In the genomic region with DNA sequence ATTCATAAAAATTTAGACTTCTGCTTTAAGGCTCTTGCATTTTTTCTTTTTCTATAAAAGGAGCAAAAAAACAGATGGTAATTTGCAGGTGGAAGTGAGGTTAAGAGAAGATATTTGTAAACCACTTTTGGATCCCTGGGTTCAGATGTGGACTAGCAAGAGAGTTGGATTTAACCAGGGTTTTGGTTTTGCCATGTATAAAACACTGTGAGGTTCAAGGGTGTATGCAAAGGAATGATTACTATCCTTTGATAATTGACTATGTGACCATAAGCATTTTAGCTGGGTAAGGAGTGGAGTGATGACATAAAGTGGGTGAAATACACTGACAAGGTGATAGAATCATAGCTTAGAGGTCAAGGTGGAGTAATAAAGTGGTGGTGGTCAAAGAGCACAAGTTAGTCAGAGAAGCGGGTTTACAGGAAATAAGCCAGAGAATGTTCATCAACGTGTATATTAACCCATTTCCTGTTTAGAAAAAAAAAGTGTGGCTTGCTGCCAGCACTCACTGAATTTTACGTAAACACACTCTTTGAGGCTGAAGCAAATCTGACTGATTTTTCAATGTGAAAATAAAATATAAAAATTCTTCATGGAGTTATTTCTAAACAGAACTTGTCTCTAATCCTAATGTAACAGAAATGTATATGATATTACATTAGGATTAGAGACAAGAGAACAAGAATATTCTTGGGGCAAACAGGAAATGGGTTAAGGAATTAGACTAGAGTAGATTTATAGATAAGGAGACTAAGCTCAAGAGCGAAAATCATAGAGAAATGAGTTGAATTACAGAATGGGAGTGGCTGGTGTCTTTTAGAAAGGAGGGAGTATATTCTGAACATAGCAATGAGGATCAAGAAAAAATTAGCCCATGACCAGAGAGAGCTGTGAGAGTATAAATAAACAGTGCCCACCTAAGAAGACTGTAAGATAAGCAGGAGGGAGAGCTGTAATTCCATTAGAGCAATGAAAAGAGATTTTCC, we compare ENCODE assay signal across 8 cellular contexts.
DNase-seq lines count a peak whose midpoint lies in the region; ATAC-seq and TF ChIP-seq lines count a peak whose summit lies in the region.

No MANE protein-coding gene starts in this region.

- peak overlapping the region; percentile 68 for H3K27ac Mint-ChIP-seq in activated CD4-positive, alpha-beta T cell treated with anti-CD3 and anti-CD28 coated beads, Interleukin-2, amount 10 ng/mL, durations not matched to agents 24 days and 14 days

- H3K27ac ChIP-seq in OCI-LY1 (ENCODE audit: low read depth, low read length, poor library complexity, severe bottlenecking), result peak overlapping the region; percentile 81

- no peaks in the 10 kb centered on the region for H3K79me2 ChIP-seq in OCI-LY1 (ENCODE audit: insufficient read depth, low read length)

- H3K4me3 ChIP-seq in OCI-LY1 (ENCODE audit: low read depth, low read length, poor library complexity, severe bottlenecking) (peak overlapping the region; percentile 17), epithelial cell of esophagus (ENCODE audit: low read length) (no peak overlapping the region), MG63 (no peak overlapping the region)

- intact Hi-C loops in activated CD4-positive, alpha-beta T cell treated with anti-CD3 and anti-CD28 coated beads, Interleukin-2, amount 10 ng/mL, durations not matched to agents 24 days and 14 days (cut with micrococcal nuclease), result loop anchor here (1.0 kb wide), 1 partner anchor 106 kb away; no protein-coding TSS in a partner anchor

- peaks cover 5% of the 10 kb centered on the region for H3K36me3 Mint-ChIP-seq in activated CD4-positive, alpha-beta T cell treated with anti-CD3 and anti-CD28 coated beads, Interleukin-2, amount 10 ng/mL, durations not matched to agents 24 days and 14 days (ENCODE audit: low read depth)

- peaks cover 25% of the 10 kb centered on the region for H3K4me1 ChIP-seq in OCI-LY1 (ENCODE audit: insufficient read depth, low read length, severe bottlenecking)

- no peaks in the 10 kb centered on the region for H3K27me3 ChIP-seq in OCI-LY1 (ENCODE audit: insufficient read depth, low read length)
- no peaks in the 10 kb centered on the region for H3K27me3 ChIP-seq in MG63

- peak; percentile 82 for DNase-seq in activated CD4-positive, alpha-beta T cell treated with anti-CD3 and anti-CD28 coated beads, Interleukin-2, amount 10 ng/mL, durations not matched to agents 24 days and 14 days
- DNase-seq in activated CD4-positive, alpha-beta T cell treated with anti-CD3 and anti-CD28 coated beads for 48 hours, result no peak
- peak; percentile 66 for DNase-seq in epithelial cell of esophagus (ENCODE audit: low read depth)
- DNase-seq in hepatic stellate cell (ENCODE audit: low spot score), result no peak
- no peak for DNase-seq in MG63
- no peak for DNase-seq in OCI-M2 (lab: John Stamatoyannopoulos, UW; ENCODE audit: unreplicated experiment)

- H3K9me3 ChIP-seq in OCI-LY1 (ENCODE audit: low read length) (no peaks in the 10 kb centered on the region), MG63 (no peaks in the 10 kb centered on the region)

- no peaks in the 10 kb centered on the region for H4K20me1 ChIP-seq in OCI-LY1 (ENCODE audit: insufficient read depth, low read length)

- H3K9ac ChIP-seq in OCI-LY1 (ENCODE audit: low read length), result peak overlapping the region; percentile 11; the same call in 1 of the 2 replicates

- peaks cover 21% of the 10 kb centered on the region for H3K4me1 Mint-ChIP-seq in activated CD4-positive, alpha-beta T cell treated with anti-CD3 and anti-CD28 coated beads, Interleukin-2, amount 10 ng/mL, durations not matched to agents 24 days and 14 days

- H3K9me2 ChIP-seq in OCI-LY1 (ENCODE audit: low read depth, low read length), result no peaks in the 10 kb centered on the region

- H3K4me3 Mint-ChIP-seq in activated CD4-positive, alpha-beta T cell treated with anti-CD3 and anti-CD28 coated beads, Interleukin-2, amount 10 ng/mL, durations not matched to agents 24 days and 14 days, result peak overlapping the region; percentile 53

- H3K36me3 ChIP-seq in OCI-LY1 (ENCODE audit: insufficient read depth, low read length) (no peaks in the 10 kb centered on the region), MG63 (no peaks in the 10 kb centered on the region)

- TF ChIP-seq CTCF in OCI-LY1 (IDR thresholded peaks at IDR 0.05; ENCODE audit: low read length) (no peak), epithelial cell of esophagus (IDR thresholded peaks at IDR 0.05; ENCODE audit: insufficient read depth, low read depth, low read length, missing control alignments) (no peak)

- peak overlapping the region; percentile 16; the same call in 1 of the 2 replicates for H2AFZ ChIP-seq in OCI-LY1 (ENCODE audit: low read length)

- peaks cover 10% of the 10 kb centered on the region for H3K9me3 Mint-ChIP-seq in activated CD4-positive, alpha-beta T cell treated with anti-CD3 and anti-CD28 coated beads, Interleukin-2, amount 10 ng/mL, durations not matched to agents 24 days and 14 days

- peak; percentile 76 for ATAC-seq in HG02759 (IDR thresholded peaks at IDR 0.05; ENCODE audit: unreplicated experiment)

- H3K4me2 ChIP-seq in OCI-LY1 (ENCODE audit: low read length), result peak overlapping the region; percentile 46

- no peaks in the 10 kb centered on the region for H3F3A ChIP-seq in OCI-LY1 (ENCODE audit: insufficient read depth, low read length)

- H3K27me3 Mint-ChIP-seq in activated CD4-positive, alpha-beta T cell treated with anti-CD3 and anti-CD28 coated beads, Interleukin-2, amount 10 ng/mL, durations not matched to agents 24 days and 14 days, result no peaks in the 10 kb centered on the region

Comparison
In these comparisons a context has a peak if more than half of its experiments do, and no peak if none do; other contexts are left out.
1. DNase-seq: peak in activated CD4-positive, alpha-beta T cell treated with anti-CD3 and anti-CD28 coated beads, Interleukin-2, amount 10 ng/mL, durations not matched to agents 24 days and 14 days (single experiment) and epithelial cell of esophagus (single experiment); none in activated CD4-positive, alpha-beta T cell treated with anti-CD3 and anti-CD28 coated beads for 48 hours (single experiment), hepatic stellate cell (single experiment), MG63 (single experiment) and OCI-M2 (single experiment).